Comparison of ENCODE assay signal across 8 cellular contexts in genomic region chr3:38039101-38039898, GRCh38. TPM values are rescaled to one million over a fixed set of nuclear protein-coding genes. Genes with fewer than 3 reads are reported as not detected.
DNase-seq lines count a peak whose midpoint lies in the region; ATAC-seq and TF ChIP-seq lines count a peak whose summit lies in the region.

TSS of gene DLEC1 (plus strand) at chr3:38039208. CDS start at chr3:38039226, 18 bp downstream.

- H3K4me3 ChIP-seq in NT2/D1 (ENCODE audit: insufficient read length, low read depth) (peak within 1 kb of the TSS; percentile 62), left ventricle myocardium inferior (peak within 1 kb of the TSS; percentile 67), sigmoid colon (peak within 1 kb of the TSS; percentile 20 to 50 (median 40))

- 1 to 2% methylated on average over 67 of the region's 67 CpGs for whole genome bisulfite sequencing in sigmoid colon, 2 donors

- no peak for TF ChIP-seq EP300 in sigmoid colon (IDR thresholded peaks at IDR 0.05)

- TF ChIP-seq CTCF in GM13977 (IDR thresholded peaks at IDR 0.05; ENCODE audit: extremely low read depth, insufficient read depth, missing control alignments) (no peak), left ventricle myocardium inferior (IDR thresholded peaks at IDR 0.05; ENCODE audit: borderline replicate concordance) (no peak), sigmoid colon (IDR thresholded peaks at IDR 0.05) (no peak)

- ATAC-seq in HG02623 (IDR thresholded peaks at IDR 0.05; ENCODE audit: unreplicated experiment), result peak; percentile 79

- peaks cover 29% of the 10 kb centered on the region for H3K27me3 ChIP-seq in NT2/D1 (ENCODE audit: insufficient read depth, insufficient read length)
- peaks cover 14% of the 10 kb centered on the region for H3K27me3 ChIP-seq in left ventricle myocardium inferior (ENCODE audit: low read depth)
- H3K27me3 ChIP-seq in sigmoid colon, result peaks cover 0 to 5% (median 0%) of the 10 kb centered on the region in 3 donors

- intact Hi-C loops in left ventricle myocardium inferior (cut with micrococcal nuclease), result no loop called here
- intact Hi-C loops in sigmoid colon (cut with DNase I), result no loop called here

- H3K9me3 ChIP-seq in NT2/D1 (ENCODE audit: insufficient read depth, low read length), result no peaks in the 10 kb centered on the region
- no peaks in the 10 kb centered on the region for H3K9me3 ChIP-seq in left ventricle myocardium inferior (replicated peaks)
- no peaks in the 10 kb centered on the region for H3K9me3 ChIP-seq in sigmoid colon

- TF ChIP-seq POLR2A in sigmoid colon (IDR thresholded peaks at IDR 0.05), result no peak

- no peak within 1 kb of the TSS for H3K27ac ChIP-seq in left ventricle myocardium inferior (replicated peaks)
- no peak within 1 kb of the TSS for H3K27ac ChIP-seq in sigmoid colon

- H3K4me1 ChIP-seq in NT2/D1 (ENCODE audit: insufficient read depth, insufficient read length) (peaks cover 9% of the 10 kb centered on the region), left ventricle myocardium inferior (peaks cover 18% of the 10 kb centered on the region), sigmoid colon (peaks cover 0 to 16% (median 13%) of the 10 kb centered on the region in 4 donors)

- in situ Hi-C loops in GM13977 (cut with MboI; ENCODE audit: low pct_unique_long_range_greater_than_20kb, low sequenced_read_pairs, unreplicated experiment), result no loop called here

- H3K36me3 ChIP-seq in NT2/D1 (ENCODE audit: insufficient read depth, insufficient read length, low read length), result no peaks in the 10 kb centered on the region
- H3K36me3 ChIP-seq in left ventricle myocardium inferior, result no peaks in the 10 kb centered on the region
- no peaks in the 10 kb centered on the region for H3K36me3 ChIP-seq in sigmoid colon

- H3K9ac ChIP-seq in NT2/D1 (ENCODE audit: insufficient read length, low read depth), result peak within 1 kb of the TSS; percentile 32

- peak; percentile 86 for DNase-seq in GM13977 (ENCODE audit: low spot score)
- peak; percentile 69 for DNase-seq in NT2/D1 (ENCODE audit: low read depth, low spot score)
- peak; percentile 81 for DNase-seq in activated gamma-delta T cell treated with Interleukin-2 at 50 U/mL for 16 hours
- peak; percentile 68 for DNase-seq in left ventricle myocardium inferior
- DNase-seq in sigmoid colon, result peak; percentile 83
- DNase-seq in NCI-H2196 (lab: John Stamatoyannopoulos, UW; ENCODE audit: unreplicated experiment), result no peak
- no peak for DNase-seq in NCI-H510A treated with DMSO at 0.1 percent for 48 hours (lab: John Stamatoyannopoulos, UW)

RNA-seq across cellular contexts. Expression of gene DLEC1, which starts in this region (rescaled TPM):
- 0.08 TPM for total RNA-seq in left ventricle myocardium inferior
- total RNA-seq in sigmoid colon, result under 1 TPM; 0.16 to 0.41 (median 0.32) TPM
- polyA plus RNA-seq in sigmoid colon, result under 1 TPM; 0.42 to 0.60 (median 0.46) TPM

Comparison
In these comparisons a context has a peak if more than half of its experiments do, and no peak if none do; other contexts are left out.
1. Peak in DNase-seq and H3K4me3 ChIP-seq in left ventricle myocardium inferior; RNA of the gene not detected or under 1 TPM.
2. Peak in DNase-seq and H3K4me3 ChIP-seq in sigmoid colon; RNA of the gene not detected or under 1 TPM.
3. DNase-seq: peak in GM13977 (single experiment), NT2/D1 (single experiment) and activated gamma-delta T cell treated with Interleukin-2 at 50 U/mL for 16 hours (single experiment); none in NCI-H2196 (single experiment) and NCI-H510A treated with DMSO at 0.1 percent for 48 hours (single experiment).
4. Peak in every context shown above with its lines, with median percentiles within 50 percentile points of each other: H3K4me3 ChIP-seq.